In genomic region chr10:86402283-86402931, GRCh38 we compare ENCODE assay signal across 8 cellular contexts. TPM values are rescaled to one million over a fixed set of nuclear protein-coding genes. Genes with fewer than 3 reads are reported as not detected.
DNase-seq lines count a peak whose midpoint lies in the region; TF ChIP-seq lines count a peak whose summit lies in the region.

No MANE protein-coding gene starts in this region.

- no peak overlapping the region for H3K9ac ChIP-seq in mesenchymal stem cell (ENCODE audit: low read length)

- H2BK12ac ChIP-seq in mesenchymal stem cell (ENCODE audit: low read length in 2 of 2), result no peak overlapping the region

- no peak overlapping the region for H3K14ac ChIP-seq in mesenchymal stem cell (ENCODE audit: low read length in 2 of 2)

- no peak overlapping the region for H2AFZ ChIP-seq in mesenchymal stem cell (ENCODE audit: low read depth, low read length)

- H3K27ac Mint-ChIP-seq in CD14-positive monocyte, result peak overlapping the region in 1 of 7 donors; percentile 56

- peaks cover 2 to 3% of the 10 kb centered on the region in 2 experiments for H3K27me3 ChIP-seq in mesenchymal stem cell (ENCODE audit: control insufficient read depth in 1 of 2, insufficient read depth in 1 of 2, low read length in 2 of 2)
- no peaks in the 10 kb centered on the region for H3K27me3 ChIP-seq in ovary

- no peaks in the 10 kb centered on the region for H3K9me3 ChIP-seq in mesenchymal stem cell (ENCODE audit: control insufficient read depth, low read length)
- H3K9me3 ChIP-seq in ovary, result no peaks in the 10 kb centered on the region

- H4K8ac ChIP-seq in mesenchymal stem cell (ENCODE audit: low read length), result peak overlapping the region; percentile 47

- H3K79me1 ChIP-seq in mesenchymal stem cell (replicated peaks; ENCODE audit: low read length, poor library complexity, severe bottlenecking), result no peaks in the 10 kb centered on the region

- peak overlapping the region in 1 of 2 donors; percentile 89 for H3K4me3 Mint-ChIP-seq in CD14-positive monocyte

- H2BK5ac ChIP-seq in mesenchymal stem cell (ENCODE audit: low read depth, low read length, poor library complexity, severe bottlenecking), result no peak overlapping the region

- H3K36me3 ChIP-seq in mesenchymal stem cell (ENCODE audit: control insufficient read depth in 1 of 2, insufficient read depth in 2 of 2, low read depth in 1 of 2, low read length in 2 of 2), result no peaks in the 10 kb centered on the region
- H3K36me3 ChIP-seq in ovary, result no peaks in the 10 kb centered on the region

- H2BK15ac ChIP-seq in mesenchymal stem cell (ENCODE audit: low read depth, poor library complexity, severe bottlenecking), result no peak overlapping the region

- H3K4me1 Mint-ChIP-seq in CD14-positive monocyte, result peaks cover 23% of the 10 kb centered on the region

- peak overlapping the region; percentile 37 for H4K91ac ChIP-seq in mesenchymal stem cell (ENCODE audit: low read length)

- peak; percentile 30 for DNase-seq in ACHN
- peak; percentile 37 for DNase-seq in EL
- peak; percentile 24 for DNase-seq in astrocyte of the spinal cord (ENCODE audit: low read depth, low spot score)
- peak; percentile 21 for DNase-seq in mesenchymal stem cell
- no peak for DNase-seq in NOMO-1 treated with DMSO at 0.1 percent for 48 hours (lab: John Stamatoyannopoulos, UW; ENCODE audit: unreplicated experiment)
- no peak for DNase-seq in ovary
- no peak for DNase-seq in CD14-positive monocyte (ENCODE audit: low spot score)
- DNase-seq in islet precursor cell, result no peak

- no peak overlapping the region for H3K18ac ChIP-seq in mesenchymal stem cell (ENCODE audit: low read depth in 1 of 2, low read length in 2 of 2)

- H3K27me3 Mint-ChIP-seq in CD14-positive monocyte (ENCODE audit: low read depth in 3 of 3), result peaks cover 40 to 61% (median 47%) of the 10 kb centered on the region in 3 donors

- in situ Hi-C loops in ACHN (cut with HindIII; ENCODE audit: low pct_ligation_motif_present, low pct_unique_long_range_greater_than_20kb, low sequenced_read_pairs) (no loop called here), astrocyte of the spinal cord (cut with HindIII; ENCODE audit: low sequenced_read_pairs) (no loop called here)

- peaks cover 0 to 16% (median 4%) of the 10 kb centered on the region in 7 donors for H3K9me3 Mint-ChIP-seq in CD14-positive monocyte

- H3K4me1 ChIP-seq in mesenchymal stem cell (ENCODE audit: control insufficient read depth, insufficient read depth, low read depth, low read length), result peaks cover 23% of the 10 kb centered on the region
- peaks cover 10% of the 10 kb centered on the region for H3K4me1 ChIP-seq in ovary (ENCODE audit: insufficient read depth)

- H3K27ac ChIP-seq in mesenchymal stem cell (ENCODE audit: low read length, poor library complexity, severe bottlenecking) (no peak overlapping the region), ovary (no peak overlapping the region)

- H3K4me2 ChIP-seq in mesenchymal stem cell (ENCODE audit: low read length, poor library complexity, severe bottlenecking), result no peak overlapping the region

- H3K36me3 Mint-ChIP-seq in CD14-positive monocyte, result peaks cover 0 to 6% of the 10 kb centered on the region in 2 donors

- no peak for TF ChIP-seq POLR2A in ovary (IDR thresholded peaks at IDR 0.05)

- no peak overlapping the region for H3K23ac ChIP-seq in mesenchymal stem cell (ENCODE audit: low read length in 2 of 2)

- H3K4me3 ChIP-seq in astrocyte of the spinal cord (ENCODE audit: low read depth, low read length) (peak overlapping the region; percentile 2), mesenchymal stem cell (ENCODE audit: insufficient read depth in 1 of 2, low read depth in 1 of 2, low read length in 2 of 2) (peak overlapping the region in 1 of 2 experiments; percentile 25), ovary (no peak overlapping the region)

- no peak for TF ChIP-seq CTCF in astrocyte of the spinal cord (IDR thresholded peaks at IDR 0.05; ENCODE audit: low read depth, low read length)
- no peak for TF ChIP-seq CTCF in ovary (IDR thresholded peaks at IDR 0.05)
- no peak for TF ChIP-seq CTCF in CD14-positive monocyte (IDR thresholded peaks at IDR 0.05)

- TF ChIP-seq EP300 in ovary (IDR thresholded peaks at IDR 0.05), result no peak

- H3K4ac ChIP-seq in mesenchymal stem cell (ENCODE audit: low read depth in 1 of 2, low read length in 2 of 2), result no peak overlapping the region

- 20% methylated on average over 18 of the region's 18 CpGs for WGBS in mesenchymal stem cell
- 7 to 11% (median 10%) methylated on average over 18 of the region's 18 CpGs for whole genome bisulfite sequencing in ovary, 3 donors

- intact Hi-C loops in ovary (cut with DNase I), result loop anchor here in 2 of 4 donors (5.0 to 10.0 kb wide), 2 partner anchors 182 to 185 kb away; no protein-coding TSS in a partner anchor
- intact Hi-C loops in CD14-positive monocyte (cut with micrococcal nuclease), result no loop called here

- no peak overlapping the region for H2BK120ac ChIP-seq in mesenchymal stem cell (ENCODE audit: low read depth, low read length)

- H2AK5ac ChIP-seq in mesenchymal stem cell (ENCODE audit: low read length, severe bottlenecking), result no peak overlapping the region

RNA-seq across cellular contexts. Expression of gene GRID1, which starts 35.8 kb away (rescaled TPM):
- polyA plus RNA-seq in mesenchymal stem cell (2013, experiment 1 of 2), result 0.23 TPM
- 0.29 TPM for polyA plus RNA-seq in mesenchymal stem cell (2013, experiment 2 of 2)
- 1 to 10 TPM in 6 of 7 donors, under 1 TPM in 1; 0.99 to 6.2 (median 1.8) TPM for total RNA-seq in ovary
- polyA plus RNA-seq in ovary, result 1 to 10 TPM in 1 of 2 donors, under 1 TPM in 1; 0.57 to 2.7 TPM
- polyA plus RNA-seq in CD14-positive monocyte, result not detected

Comparison
In these comparisons a context has a peak if more than half of its experiments do, and no peak if none do; other contexts are left out.
1. DNase-seq: peak in ACHN (single experiment), EL (single experiment), astrocyte of the spinal cord (single experiment) and mesenchymal stem cell (single experiment); none in NOMO-1 treated with DMSO at 0.1 percent for 48 hours (single experiment), ovary (0 of 5), CD14-positive monocyte (single experiment) and islet precursor cell (single experiment).